21 cellular contexts compared by ENCODE assay signal in the genomic region with DNA sequence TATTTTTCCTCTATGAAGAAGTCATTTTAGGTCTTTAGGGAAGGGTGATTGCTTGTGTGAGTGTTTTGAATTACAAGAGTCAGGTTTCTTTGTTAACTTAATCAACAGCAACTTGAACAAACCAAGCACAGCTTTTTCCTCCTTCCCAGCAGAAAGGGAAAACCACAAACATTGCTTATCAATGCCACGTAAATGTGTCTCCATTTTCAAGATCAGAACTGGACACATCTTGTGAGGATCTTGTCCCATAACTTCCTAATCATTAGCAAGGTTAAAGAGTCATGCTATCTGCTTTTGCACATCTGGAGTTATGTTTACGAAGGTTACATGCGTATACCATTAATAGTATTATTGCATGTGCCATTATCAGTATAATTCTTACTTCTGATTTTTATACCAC.
DNase-seq lines count a peak whose midpoint lies in the region; ATAC-seq, FAIRE-seq and TF ChIP-seq lines count a peak whose summit lies in the region.
"Had no signal": no experiment of that assay in that cellular context is flagged by ENCODE, and none has a peak within 500 bp of the region (broad histone marks: within the 10 kb centered on the region; RNA-seq: fewer than 3 reads in every experiment).

No MANE protein-coding gene starts in this region.

- H4K5ac ChIP-seq in H1 (ENCODE audit: insufficient read length, low read depth, low read length): no peak overlapping the region

- no peaks in the 10 kb centered on the region for H3K9me3 Mint-ChIP-seq in neural progenitor cell
- H3K9me3 Mint-ChIP-seq in nephron progenitor cell: no peaks in the 10 kb centered on the region
- H3K9me3 Mint-ChIP-seq in activated CD4-positive, alpha-beta T cell treated with anti-CD3 and anti-CD28 coated beads for 36 hours (ENCODE audit: low read depth): no peaks in the 10 kb centered on the region
- H3K9me3 Mint-ChIP-seq: GM23338 had no signal

- H2BK15ac ChIP-seq in H1 (ENCODE audit: low read length): no peak overlapping the region

- H3K14ac ChIP-seq in H1 (ENCODE audit: insufficient read length): peak overlapping the region; percentile 98

- H3K79me2 ChIP-seq in H1 (ENCODE audit: control insufficient read depth in 1 of 2, insufficient read depth in 2 of 2, low read length in 2 of 2) (no peaks in the 10 kb centered on the region), neural progenitor cell (ENCODE audit: low read depth) (no peaks in the 10 kb centered on the region)

- no peaks in the 10 kb centered on the region for H3K36me3 Mint-ChIP-seq in neural progenitor cell
- no peaks in the 10 kb centered on the region for H3K36me3 Mint-ChIP-seq in nephron progenitor cell (ENCODE audit: low read depth)
- H3K36me3 Mint-ChIP-seq in activated CD4-positive, alpha-beta T cell treated with anti-CD3 and anti-CD28 coated beads for 36 hours (ENCODE audit: low read depth): no peaks in the 10 kb centered on the region

- DNase-seq in DMS79 treated with DMSO at 0.1 percent for 48 hours (lab: John Stamatoyannopoulos, UW) (peak; percentile 49), OCI-M1 (lab: John Stamatoyannopoulos, UW) (peak; percentile 48), H1 (ENCODE audit: low read depth in 1 of 2, low spot score in 2 of 2) (no peak), neural progenitor cell (ENCODE audit: low spot score) (no peak), nephron progenitor cell (no peak)
- DNase-seq in activated CD4-positive, alpha-beta T cell treated with anti-CD3 and anti-CD28 coated beads for 36 hours: no peak
- DNase-seq: ACHN, C1 segment of cervical spinal cord, GF-D8, Kasumi-1, MM.1S, NCI-H1092, NCI-H146, NCI-H2029 treated with DMSO at 0.1 percent for 48 hours, NCI-H510A, NCI-H774, PC-3, RPMI8226, SHP77 treated with DMSO at 0.1 percent for 48 hours had no signal

- H2AFZ ChIP-seq in H1 (ENCODE audit: low read length) (peak overlapping the region; percentile 96; the same call in 1 of the 2 replicates), neural progenitor cell (replicated peaks) (peak overlapping the region; percentile 73)
- H2AFZ ChIP-seq: GM23338 had no signal

- H3K9me3 ChIP-seq in H1 (ENCODE audit: insufficient read depth in 2 of 2, low read depth in 1 of 2, low read length in 1 of 2): no peaks in the 10 kb centered on the region
- H3K9me3 ChIP-seq in neural progenitor cell (ENCODE audit: low read depth): no peaks in the 10 kb centered on the region

- H2BK12ac ChIP-seq in H1 (ENCODE audit: low read depth, low read length): no peak overlapping the region

- no peak overlapping the region for H3K4ac ChIP-seq in H1 (replicated peaks; ENCODE audit: insufficient read length, low read depth, low read length)

- H3K36me3 ChIP-seq in H1 (ENCODE audit: control insufficient read depth in 2 of 4, insufficient read depth in 4 of 4, low read length in 3 of 4) (no peaks in the 10 kb centered on the region), neural progenitor cell (no peaks in the 10 kb centered on the region)

- H3K27ac ChIP-seq in H1 (ENCODE audit: low read depth, low read length) (no peak overlapping the region), neural progenitor cell (no peak overlapping the region)

- H3K27me3 ChIP-seq in H1 (replicated peaks in 1 of 4; ENCODE audit: control insufficient read depth in 3 of 4, extremely low read depth in 1 of 4, insufficient read depth in 3 of 4, low read length in 3 of 4): no peaks in the 10 kb centered on the region
- H3K27me3 ChIP-seq in neural progenitor cell: no peaks in the 10 kb centered on the region

- H4K91ac ChIP-seq in H1 (replicated peaks; ENCODE audit: insufficient read length, low read length): no peak overlapping the region

- H3K4me1 ChIP-seq in H1 (replicated peaks in 1 of 4; ENCODE audit: control insufficient read depth in 3 of 4, insufficient read depth in 4 of 4, low read length in 3 of 4) (no peaks in the 10 kb centered on the region), neural progenitor cell (no peaks in the 10 kb centered on the region)

- 88% methylated on average over 3 of the region's 3 CpGs; no CpG with 5 or more reads in 1 of the 2 experiments for WGBS in H1 (ENCODE audit: extremely low coverage in 1 of 2, insufficient coverage in 1 of 2, insufficient read length in 1 of 2, insufficient replicate concordance in 2 of 2, low coverage in 1 of 2, low lambda C conversion rate in 2 of 2, missing lambda C conversion rate in 1 of 2), 2 experiments

- no peak overlapping the region for H2BK5ac ChIP-seq in H1 (ENCODE audit: low read depth, low read length)

- no peak overlapping the region for H2AK5ac ChIP-seq in H1 (ENCODE audit: low read depth, low read length)

- H3K9ac ChIP-seq in H1 (replicated peaks in 1 of 4; ENCODE audit: extremely low read depth in 1 of 4, low read depth in 3 of 4, low read length in 3 of 4) (no peak overlapping the region), neural progenitor cell (no peak overlapping the region)

- no peak overlapping the region for H3K18ac ChIP-seq in H1 (ENCODE audit: extremely low read depth, low read length)

- POLR2A ChIA-PET in H1 (lab: Charles Lee; ENCODE audit: partially characterized antibody): no interaction called here
- POLR2A ChIA-PET in activated CD4-positive, alpha-beta T cell treated with anti-CD3 and anti-CD28 coated beads for 36 hours (lab: Charles Lee): no interaction called here

- H3K56ac ChIP-seq in H1 (replicated peaks; ENCODE audit: insufficient read length, low read depth, low read length): no peak overlapping the region

- intact Hi-C loops in activated CD4-positive, alpha-beta T cell treated with anti-CD3 and anti-CD28 coated beads for 36 hours (cut with DNase I, micrococcal nuclease): no loop called here

- no peaks in the 10 kb centered on the region for H3F3A ChIP-seq in neural progenitor cell (ENCODE audit: low read depth)

- no peaks in the 10 kb centered on the region for H3K23me2 ChIP-seq in H1 (ENCODE audit: low read depth, low read length)

- H3K4me3 Mint-ChIP-seq in neural progenitor cell: no peak overlapping the region
- H3K4me3 Mint-ChIP-seq in nephron progenitor cell: no peak overlapping the region
- H3K4me3 Mint-ChIP-seq in activated CD4-positive, alpha-beta T cell treated with anti-CD3 and anti-CD28 coated beads for 36 hours: no peak overlapping the region
- H3K4me3 Mint-ChIP-seq: GM23338 had no signal

- H3K27me3 Mint-ChIP-seq in neural progenitor cell (ENCODE audit: insufficient read depth, low read depth) (no peaks in the 10 kb centered on the region), nephron progenitor cell (ENCODE audit: low read depth, poor library complexity) (no peaks in the 10 kb centered on the region)
- no peaks in the 10 kb centered on the region for H3K27me3 Mint-ChIP-seq in activated CD4-positive, alpha-beta T cell treated with anti-CD3 and anti-CD28 coated beads for 36 hours

- no peaks in the 10 kb centered on the region for H3K79me1 ChIP-seq in H1 (ENCODE audit: low read depth, low read length)

- H4K8ac ChIP-seq in H1 (ENCODE audit: extremely low read depth, insufficient read depth, low read length): no peak overlapping the region

- TF ChIP-seq RAD21 in H1 (IDR thresholded peaks at IDR 0.05 in 1 of 2, conservative IDR thresholded peaks at IDR 0.05 in 1 of 2; ENCODE audit: low read depth in 2 of 2, low read length in 2 of 2): no peak

- no peak overlapping the region for H3K23ac ChIP-seq in H1 (ENCODE audit: insufficient read length)

- no peak overlapping the region for H3K4me3 ChIP-seq in H1 (ENCODE audit: extremely low read depth in 1 of 4, insufficient read depth in 2 of 4, low read depth in 3 of 4, low read length in 4 of 4)
- H3K4me3 ChIP-seq in neural progenitor cell: no peak overlapping the region
- H3K4me3 ChIP-seq: GM23338 had no signal

- TF ChIP-seq EP300 in H1 (IDR thresholded peaks at IDR 0.05; ENCODE audit: borderline replicate concordance in 1 of 2, low read depth in 2 of 2, low read length in 2 of 2): no peak

- no peak overlapping the region for H2BK120ac ChIP-seq in H1 (replicated peaks; ENCODE audit: low read depth, low read length)

- no peak overlapping the region for H2BK20ac ChIP-seq in H1 (ENCODE audit: low read length)

- H3K4me1 Mint-ChIP-seq in neural progenitor cell: no peaks in the 10 kb centered on the region
- peaks cover 20% of the 10 kb centered on the region for H3K4me1 Mint-ChIP-seq in nephron progenitor cell
- no peaks in the 10 kb centered on the region for H3K4me1 Mint-ChIP-seq in activated CD4-positive, alpha-beta T cell treated with anti-CD3 and anti-CD28 coated beads for 36 hours

- TF ChIP-seq CTCF in H1 (IDR thresholded peaks at IDR 0.05; ENCODE audit: control extremely low read depth in 1 of 3, insufficient read depth in 1 of 3, low read depth in 1 of 3, low read length in 3 of 3) (no peak), neural progenitor cell (IDR thresholded peaks at IDR 0.05) (no peak), nephron progenitor cell (IDR thresholded peaks at IDR 0.05) (no peak)

- H3K27ac Mint-ChIP-seq in neural progenitor cell: no peak overlapping the region
- H3K27ac Mint-ChIP-seq in nephron progenitor cell: no peak overlapping the region
- H3K27ac Mint-ChIP-seq in activated CD4-positive, alpha-beta T cell treated with anti-CD3 and anti-CD28 coated beads for 36 hours: no peak overlapping the region
- H3K27ac Mint-ChIP-seq: GM23338 had no signal

- H4K20me1 ChIP-seq in H1 (replicated peaks in 1 of 2; ENCODE audit: control insufficient read depth in 1 of 2, insufficient read depth in 2 of 2, low read length in 2 of 2) (no peaks in the 10 kb centered on the region), neural progenitor cell (ENCODE audit: low read depth) (no peaks in the 10 kb centered on the region)

- CTCF ChIA-PET in H1 (lab: Charles Lee; ENCODE audit: partially characterized antibody): no interaction called here
- CTCF ChIA-PET in activated CD4-positive, alpha-beta T cell treated with anti-CD3 and anti-CD28 coated beads for 36 hours (lab: Charles Lee): interaction anchor here (0.8 kb wide), 1 partner anchor 20 kb away, joined by 4 read pairs; no protein-coding TSS in a partner anchor

- no peak for ATAC-seq in GM21381 (IDR thresholded peaks at IDR 0.05; ENCODE audit: unreplicated experiment)
- no peak for ATAC-seq in activated CD4-positive, alpha-beta T cell treated with anti-CD3 and anti-CD28 coated beads for 36 hours
- ATAC-seq: GM23338, PC-3 had no signal

- no peak for TF ChIP-seq POLR2A in H1 (IDR thresholded peaks at IDR 0.05; ENCODE audit: control extremely low read depth in 1 of 2, low read depth in 2 of 2, low read length in 2 of 2)

- FAIRE-seq in H1 (lab: Jason Lieb, UNC): no peak

- no peak overlapping the region for H3K4me2 ChIP-seq in H1 (ENCODE audit: insufficient read depth in 1 of 2, low read depth in 2 of 2, low read length in 2 of 2)
- H3K4me2 ChIP-seq in neural progenitor cell: no peak overlapping the region
- H3K4me2 ChIP-seq: GM23338 had no signal

TF ChIP-seq in H1, 55 proteins besides CTCF, POLR2A, EP300 and RAD21 (continues in another document):
- TF ChIP-seq YY1 (IDR thresholded peaks at IDR 0.05; ENCODE audit: low read depth, low read length): no peak
- TF ChIP-seq ASH2L (IDR thresholded peaks at IDR 0.05; ENCODE audit: low read length): no peak
- TF ChIP-seq CTBP2 (IDR thresholded peaks at IDR 0.05; ENCODE audit: borderline replicate concordance, insufficient read depth, insufficient read length, low read length): no peak
- TF ChIP-seq EZH2 (IDR thresholded peaks at IDR 0.05; ENCODE audit: low read depth, low read length, severe bottlenecking): no peak

Comparison
In these comparisons a context has a peak if more than half of its experiments do, and no peak if none do; other contexts are left out.
1. DNase-seq: peak in DMS79 treated with DMSO at 0.1 percent for 48 hours (single experiment) and OCI-M1 (single experiment); none in H1 (0 of 2), neural progenitor cell (single experiment), nephron progenitor cell (single experiment) and activated CD4-positive, alpha-beta T cell treated with anti-CD3 and anti-CD28 coated beads for 36 hours (single experiment).